ENCODE assay signal across 1 cellular context in genomic region chr3:38130631-38131065, GRCh38.
TF ChIP-seq lines count a peak whose summit lies in the region.

No MANE protein-coding gene starts in this region.

TF ChIP-seq in HepG2, 621 proteins besides CTCF, POLR2A, EP300 and RAD21 (continued from another document and continues in another):
- no peak for TF ChIP-seq UBTF (CRISPR knock-in tag; IDR thresholded peaks at IDR 0.05)
- TF ChIP-seq CBFB (CRISPR knock-in tag; IDR thresholded peaks at IDR 0.05), result no peak
- no peak for TF ChIP-seq AKNA (CRISPR knock-in tag; IDR thresholded peaks at IDR 0.05; ENCODE audit: borderline replicate concordance)
- TF ChIP-seq THYN1 (CRISPR knock-in tag; IDR thresholded peaks at IDR 0.05; ENCODE audit: borderline replicate concordance, low read depth), result no peak
- TF ChIP-seq AGO2 (optimal IDR thresholded peaks at IDR 0.05; ENCODE audit: low read depth, low read length), result no peak
- TF ChIP-seq ETV6 (CRISPR knock-in tag; conservative IDR thresholded peaks at IDR 0.05), result no peak
- TF ChIP-seq DRAP1 (CRISPR knock-in tag; IDR thresholded peaks at IDR 0.05), result no peak
- peak; percentile 60; the same call in 1 of the 2 replicates for TF ChIP-seq CREM (IDR thresholded peaks at IDR 0.05)
- TF ChIP-seq CREM (CRISPR knock-in tag; IDR thresholded peaks at IDR 0.05), result no peak
- TF ChIP-seq RFX1 (IDR thresholded peaks at IDR 0.05), result no peak
- TF ChIP-seq ZNF512 (CRISPR knock-in tag; IDR thresholded peaks at IDR 0.05), result no peak
- no peak for TF ChIP-seq ZFAT (CRISPR knock-in tag; conservative IDR thresholded peaks at IDR 0.05)
- no peak for TF ChIP-seq SRY (CRISPR knock-in tag; IDR thresholded peaks at IDR 0.05)
- TF ChIP-seq KMT2B (CRISPR knock-in tag; IDR thresholded peaks at IDR 0.05), result no peak
- TF ChIP-seq ZNF10 (CRISPR knock-in tag; IDR thresholded peaks at IDR 0.05; ENCODE audit: borderline replicate concordance, low read depth), result no peak
- TF ChIP-seq ZNF124 (CRISPR knock-in tag; IDR thresholded peaks at IDR 0.05), result no peak
- no peak for TF ChIP-seq NFATC3 (CRISPR knock-in tag; IDR thresholded peaks at IDR 0.05)
- no peak for TF ChIP-seq FOXP1 (IDR thresholded peaks at IDR 0.05)
- TF ChIP-seq FOXP1 (CRISPR knock-in tag; IDR thresholded peaks at IDR 0.05), result peak; percentile 60; the same call in 1 of the 2 replicates
- peak; percentile 76; the same call in 1 of the 2 replicates for TF ChIP-seq SPEN (CRISPR knock-in tag; IDR thresholded peaks at IDR 0.05; ENCODE audit: low read depth)
- no peak for TF ChIP-seq SOX13 (IDR thresholded peaks at IDR 0.05)
- TF ChIP-seq SOX13 (CRISPR knock-in tag; conservative IDR thresholded peaks at IDR 0.05 in 1 of 2, IDR thresholded peaks at IDR 0.05 in 1 of 2), result peak in 1 of 2 experiments; percentile 29; a peak in 1 of 4 replicates
- no peak for TF ChIP-seq TBL1XR1 (IDR thresholded peaks at IDR 0.05; ENCODE audit: borderline replicate concordance, low read length, partially characterized antibody)
- no peak for TF ChIP-seq ZNF777 (CRISPR knock-in tag; IDR thresholded peaks at IDR 0.05)
- TF ChIP-seq BHLHE40 (IDR thresholded peaks at IDR 0.05; ENCODE audit: low read length), result no peak
- TF ChIP-seq FOXM1 (CRISPR knock-in tag; IDR thresholded peaks at IDR 0.05), result no peak
- TF ChIP-seq ZNF660 (CRISPR knock-in tag; IDR thresholded peaks at IDR 0.05; ENCODE audit: borderline replicate concordance, low read depth), result no peak
- no peak for TF ChIP-seq ZNF343 (CRISPR knock-in tag; IDR thresholded peaks at IDR 0.05)
- no peak for TF ChIP-seq GTF3A (CRISPR knock-in tag; conservative IDR thresholded peaks at IDR 0.05)
- TF ChIP-seq ZNF331 (CRISPR knock-in tag; IDR thresholded peaks at IDR 0.05), result peak; percentile 58; the same call in 1 of the 2 replicates
- TF ChIP-seq MAZ (IDR thresholded peaks at IDR 0.05; ENCODE audit: borderline replicate concordance, low read depth, low read length), result no peak
- no peak for TF ChIP-seq MAZ (CRISPR knock-in tag; IDR thresholded peaks at IDR 0.05; ENCODE audit: low read depth)
- no peak for TF ChIP-seq ZNF205 (CRISPR knock-in tag; IDR thresholded peaks at IDR 0.05)
- no peak for TF ChIP-seq ZNF225 (CRISPR knock-in tag; IDR thresholded peaks at IDR 0.05)
- no peak for TF ChIP-seq MXD1 (CRISPR knock-in tag; IDR thresholded peaks at IDR 0.05)
- TF ChIP-seq ZNF552 (CRISPR knock-in tag; IDR thresholded peaks at IDR 0.05; ENCODE audit: borderline replicate concordance), result no peak
- TF ChIP-seq SUZ12 (IDR thresholded peaks at IDR 0.05; ENCODE audit: low read depth, low read length), result no peak
- no peak for TF ChIP-seq ZEB1 (IDR thresholded peaks at IDR 0.05; ENCODE audit: insufficient replicate concordance, low read depth)
- no peak for TF ChIP-seq ZNF7 (CRISPR knock-in tag; IDR thresholded peaks at IDR 0.05)
- no peak for TF ChIP-seq ZNF3 (CRISPR knock-in tag; IDR thresholded peaks at IDR 0.05)
- TF ChIP-seq YEATS2 (CRISPR knock-in tag; IDR thresholded peaks at IDR 0.05; ENCODE audit: borderline replicate concordance), result no peak
- TF ChIP-seq NFIC (IDR thresholded peaks at IDR 0.05; ENCODE audit: low read length), result no peak
- no peak for TF ChIP-seq ZNF780A (CRISPR knock-in tag; IDR thresholded peaks at IDR 0.05)
- TF ChIP-seq ZMYM4 (CRISPR knock-in tag; IDR thresholded peaks at IDR 0.05), result peak; percentile 57; the same call in 1 of the 2 replicates
- no peak for TF ChIP-seq JUND (CRISPR knock-in tag; IDR thresholded peaks at IDR 0.05)
- TF ChIP-seq NR1H2 (CRISPR knock-in tag; IDR thresholded peaks at IDR 0.05; ENCODE audit: borderline replicate concordance, low read depth), result no peak
- no peak for TF ChIP-seq FOXC1 (CRISPR knock-in tag; IDR thresholded peaks at IDR 0.05; ENCODE audit: borderline replicate concordance)
- no peak for TF ChIP-seq ZNF704 (CRISPR knock-in tag; IDR thresholded peaks at IDR 0.05; ENCODE audit: borderline replicate concordance)
- TF ChIP-seq ZSCAN30 (CRISPR knock-in tag; IDR thresholded peaks at IDR 0.05), result no peak
- TF ChIP-seq HMGA1 (CRISPR knock-in tag; conservative IDR thresholded peaks at IDR 0.05), result no peak
- TF ChIP-seq ZNF646 (CRISPR knock-in tag; IDR thresholded peaks at IDR 0.05), result no peak; the same call in 1 of the 2 replicates
- no peak for TF ChIP-seq HES4 (CRISPR knock-in tag; IDR thresholded peaks at IDR 0.05; ENCODE audit: borderline replicate concordance)
- no peak for TF ChIP-seq ZNF34 (CRISPR knock-in tag; IDR thresholded peaks at IDR 0.05; ENCODE audit: borderline replicate concordance)
- TF ChIP-seq NFRKB (IDR thresholded peaks at IDR 0.05), result no peak
- TF ChIP-seq ZNF441 (CRISPR knock-in tag; IDR thresholded peaks at IDR 0.05; ENCODE audit: borderline replicate concordance), result no peak
- no peak for TF ChIP-seq SP140L (CRISPR knock-in tag; IDR thresholded peaks at IDR 0.05; ENCODE audit: borderline replicate concordance)
- TF ChIP-seq ZNF605 (CRISPR knock-in tag; IDR thresholded peaks at IDR 0.05), result no peak
- TF ChIP-seq ATF7-NPFF (CRISPR knock-in tag; IDR thresholded peaks at IDR 0.05; ENCODE audit: low read depth), result no peak
